ENCODE assay signal across 9 cellular contexts in genomic region chr11:64360403-64360980, GRCh38. TPM values are rescaled to one million over a fixed set of nuclear protein-coding genes. Genes with fewer than 3 reads are reported as not detected.
DNase-seq lines count a peak whose midpoint lies in the region; ATAC-seq and TF ChIP-seq lines count a peak whose summit lies in the region.
"Had no signal": no experiment of that assay in that cellular context is flagged by ENCODE, and none has a peak within 500 bp of the region (broad histone marks: within the 10 kb centered on the region; RNA-seq: fewer than 3 reads in every experiment).

No MANE protein-coding gene starts in this region.

- no peak overlapping the region for H3K27ac Mint-ChIP-seq in T-helper 1 cell treated with Interleukin-12 subunit alpha and Interleukin-12 subunit beta and Interleukin-4 antibody, amounts not matched to agents 30 μg/mL and 1 μg/mL, for 36 hours
- peak overlapping the region; percentile 77 for H3K27ac Mint-ChIP-seq in stimulated activated memory B cell treated with anti-CD40 and anti-IgM and Interleukin-4, amounts not matched to agents 10 μg/mL and 1 μg/mL and 100 μg/mL, for 72 hours

- H3K36me3 ChIP-seq in OCI-LY3 (replicated peaks; ENCODE audit: low read depth, low read length) = peaks cover 29% of the 10 kb centered on the region
- peaks cover 11 to 38% of the 10 kb centered on the region in 2 donors for H3K36me3 ChIP-seq in duodenal mucosa (ENCODE audit: control insufficient read depth in 1 of 2, insufficient read depth in 2 of 2, low read length in 2 of 2)
- no peaks in the 10 kb centered on the region for H3K36me3 ChIP-seq in uterus

- H3K4me2 ChIP-seq in OCI-LY3 (ENCODE audit: low read length) = peak overlapping the region; percentile 98; the same call in 1 of the 2 replicates

- no peak for TF ChIP-seq POLR2A in uterus (IDR thresholded peaks at IDR 0.05)

- H3K9me3 Mint-ChIP-seq in T-helper 1 cell treated with Interleukin-12 subunit alpha and Interleukin-12 subunit beta and Interleukin-4 antibody, amounts not matched to agents 30 μg/mL and 1 μg/mL, for 36 hours = no peaks in the 10 kb centered on the region
- H3K9me3 Mint-ChIP-seq in stimulated activated memory B cell treated with anti-CD40 and anti-IgM and Interleukin-4, amounts not matched to agents 10 μg/mL and 1 μg/mL and 100 μg/mL, for 72 hours = no peaks in the 10 kb centered on the region

- peaks cover 30% of the 10 kb centered on the region for H3K4me1 Mint-ChIP-seq in T-helper 1 cell treated with Interleukin-12 subunit alpha and Interleukin-12 subunit beta and Interleukin-4 antibody, amounts not matched to agents 30 μg/mL and 1 μg/mL, for 36 hours (ENCODE audit: low read depth)
- H3K4me1 Mint-ChIP-seq in stimulated activated memory B cell treated with anti-CD40 and anti-IgM and Interleukin-4, amounts not matched to agents 10 μg/mL and 1 μg/mL and 100 μg/mL, for 72 hours = peaks cover 61% of the 10 kb centered on the region

- H2AFZ ChIP-seq in OCI-LY3 (ENCODE audit: low read depth, low read length) = no peak overlapping the region

- TF ChIP-seq CTCF in OCI-LY3 (IDR thresholded peaks at IDR 0.05; ENCODE audit: low read depth, low read length) (no peak), uterus (IDR thresholded peaks at IDR 0.05) (no peak)

- H3K4me1 ChIP-seq in OCI-LY3 (ENCODE audit: low read length) (peaks cover 48% of the 10 kb centered on the region), duodenal mucosa (ENCODE audit: control insufficient read depth in 1 of 2, insufficient read depth in 2 of 2, low read length in 2 of 2) (peaks cover 26 to 33% of the 10 kb centered on the region in 2 donors), uterus (peaks cover 7 to 20% of the 10 kb centered on the region in 2 donors)

- H3K9ac ChIP-seq in OCI-LY3 (ENCODE audit: low read length) (no peak overlapping the region; the same call in 1 of the 2 replicates), duodenal mucosa (ENCODE audit: low read depth in 1 of 2, low read length in 2 of 2) (no peak overlapping the region)

- H3K27me3 ChIP-seq in OCI-LY3 (ENCODE audit: low read depth, low read length) (no peaks in the 10 kb centered on the region), duodenal mucosa (ENCODE audit: control insufficient read depth in 1 of 2, insufficient read depth in 2 of 2, low read length in 2 of 2) (no peaks in the 10 kb centered on the region), uterus (no peaks in the 10 kb centered on the region)

- H3K4me3 Mint-ChIP-seq in T-helper 1 cell treated with Interleukin-12 subunit alpha and Interleukin-12 subunit beta and Interleukin-4 antibody, amounts not matched to agents 30 μg/mL and 1 μg/mL, for 36 hours = peak overlapping the region; percentile 95
- H3K4me3 Mint-ChIP-seq in stimulated activated memory B cell treated with anti-CD40 and anti-IgM and Interleukin-4, amounts not matched to agents 10 μg/mL and 1 μg/mL and 100 μg/mL, for 72 hours = peak overlapping the region; percentile 82

- intact Hi-C loops in uterus (cut with DNase I; ENCODE audit: low total_unique reads) = no loop called here

- H3K27ac ChIP-seq in OCI-LY3 (ENCODE audit: low read length) = no peak overlapping the region
- no peak overlapping the region for H3K27ac ChIP-seq in duodenal mucosa (ENCODE audit: low read depth, low read length)
- no peak overlapping the region for H3K27ac ChIP-seq in uterus
- H3K27ac ChIP-seq: epithelial cell of prostate had no signal

- H3K9me3 ChIP-seq in OCI-LY3 (ENCODE audit: insufficient read depth, low read length) (no peaks in the 10 kb centered on the region), duodenal mucosa (ENCODE audit: control insufficient read depth in 1 of 2, low read length in 2 of 2) (no peaks in the 10 kb centered on the region), uterus (no peaks in the 10 kb centered on the region)

- peaks cover 28% of the 10 kb centered on the region for H3K36me3 Mint-ChIP-seq in T-helper 1 cell treated with Interleukin-12 subunit alpha and Interleukin-12 subunit beta and Interleukin-4 antibody, amounts not matched to agents 30 μg/mL and 1 μg/mL, for 36 hours (ENCODE audit: low read depth)
- H3K36me3 Mint-ChIP-seq in stimulated activated memory B cell treated with anti-CD40 and anti-IgM and Interleukin-4, amounts not matched to agents 10 μg/mL and 1 μg/mL and 100 μg/mL, for 72 hours = peaks cover 38% of the 10 kb centered on the region

- no peaks in the 10 kb centered on the region for H4K20me1 ChIP-seq in OCI-LY3 (ENCODE audit: insufficient read depth, low read length)

- H3K79me2 ChIP-seq in OCI-LY3 (ENCODE audit: low read length) = peaks cover 7% of the 10 kb centered on the region

- no peaks in the 10 kb centered on the region for H3K27me3 Mint-ChIP-seq in T-helper 1 cell treated with Interleukin-12 subunit alpha and Interleukin-12 subunit beta and Interleukin-4 antibody, amounts not matched to agents 30 μg/mL and 1 μg/mL, for 36 hours (ENCODE audit: low read depth)
- no peaks in the 10 kb centered on the region for H3K27me3 Mint-ChIP-seq in stimulated activated memory B cell treated with anti-CD40 and anti-IgM and Interleukin-4, amounts not matched to agents 10 μg/mL and 1 μg/mL and 100 μg/mL, for 72 hours

- ATAC-seq in stimulated activated memory B cell treated with anti-CD40 and anti-IgM and Interleukin-4, amounts not matched to agents 10 μg/mL and 1 μg/mL and 100 μg/mL, for 72 hours = no peak
- ATAC-seq in HG03354 (IDR thresholded peaks at IDR 0.05; ENCODE audit: poor library complexity, severe bottlenecking, unreplicated experiment) = no peak

- H3K4me3 ChIP-seq in OCI-LY3 (ENCODE audit: low read length) (0 out of 2 replicates have a peak overlapping the region, but pooled peaks have one; percentile 91), duodenal mucosa (ENCODE audit: low read depth in 1 of 2, low read length in 2 of 2) (peak overlapping the region; percentile 90 to 93), uterus (no peak overlapping the region)

- DNase-seq in T-helper 1 cell = no peak
- no peak for DNase-seq in NCI-H82 treated with DMSO at 0.1 percent for 48 hours (lab: John Stamatoyannopoulos, UW; ENCODE audit: unreplicated experiment)
- no peak for DNase-seq in uterus

RNA-seq across cellular contexts. Expression of gene RPS6KA4, which starts 1.5 kb away (rescaled TPM):
- 10 to 100 TPM in 3 of 4 donors, 1 to 10 TPM in 1; 2.4 to 37.4 (median 29.3) TPM for total RNA-seq in uterus

RNA-seq across cellular contexts. Expression of gene CCDC88B, which starts 20.5 kb away (rescaled TPM):
- 1 to 10 TPM in 3 of 4 donors, under 1 TPM in 1; 0.29 to 5.7 (median 2.9) TPM for total RNA-seq in uterus

RNA-seq across cellular contexts. Expression of gene PRDX5, which starts 42.6 kb away (rescaled TPM):
- 100 to 1,000 TPM in 3 of 4 donors, 10 to 100 TPM in 1; 97.1 to 156 (median 113) TPM for total RNA-seq in uterus

RNA-seq across cellular contexts. Expression of gene TRMT112, which starts 43.1 kb away (rescaled TPM):
- 100 to 1,000 TPM; 200 to 462 (median 323) TPM for total RNA-seq in uterus

RNA-seq across cellular contexts. Expression of gene ESRRA, which starts 55.2 kb away (rescaled TPM):
- total RNA-seq in uterus = 10 to 100 TPM; 12.1 to 49.2 (median 17.5) TPM

Comparison
In these comparisons a context has a peak if more than half of its experiments do, and no peak if none do; other contexts are left out.
1. H3K4me3 ChIP-seq: peak in OCI-LY3 (single experiment) and duodenal mucosa (2 of 2); none in uterus (0 of 2).